ENCODE assay signal across 8 cellular contexts in genomic region chr10:96130326-96130758, GRCh38. TPM values are rescaled to one million over a fixed set of nuclear protein-coding genes. Genes with fewer than 3 reads are reported as not detected.
DNase-seq lines count a peak whose midpoint lies in the region; ATAC-seq and TF ChIP-seq lines count a peak whose summit lies in the region.

No MANE protein-coding gene starts in this region.

- H3K9me3 ChIP-seq in left lung: no peaks in the 10 kb centered on the region

- peaks cover 0 to 28% of the 10 kb centered on the region in 2 donors for H3K36me3 ChIP-seq in left lung

- peak overlapping the region; percentile 63 to 78 for H3K4me3 ChIP-seq in left lung

- H3K9me3 Mint-ChIP-seq in WTC11 (peaks cover 3% of the 10 kb centered on the region; the same call in 1 of the 2 replicates), chondrocyte (ENCODE audit: low read depth) (peaks cover 3% of the 10 kb centered on the region)

- H3K36me3 Mint-ChIP-seq in WTC11 (peaks cover 26% of the 10 kb centered on the region), chondrocyte (ENCODE audit: low read depth) (peaks cover 16% of the 10 kb centered on the region)

- H3K27me3 ChIP-seq in left lung: peaks cover 26 to 36% of the 10 kb centered on the region in 2 donors

- H3K27ac ChIP-seq in left lung: peak overlapping the region; percentile 93 to 99

- H3K4me1 ChIP-seq in left lung: peaks cover 7 to 9% of the 10 kb centered on the region in 2 donors

- H3K27me3 Mint-ChIP-seq in WTC11 (ENCODE audit: low read depth) (peaks cover 3% of the 10 kb centered on the region; the same call in 1 of the 2 replicates), chondrocyte (ENCODE audit: low read depth) (peaks cover 2% of the 10 kb centered on the region)

- peak; percentile 73 for ATAC-seq in HG02852 (IDR thresholded peaks at IDR 0.05; ENCODE audit: unreplicated experiment)
- ATAC-seq in WTC11: peak; percentile 87
- ATAC-seq in left lung: peak; percentile 89

- peak overlapping the region; percentile 87 for H3K4me3 Mint-ChIP-seq in WTC11
- peak overlapping the region; percentile 92 for H3K4me3 Mint-ChIP-seq in chondrocyte (ENCODE audit: unreplicated experiment)

- CTCF ChIA-PET in WTC11 (lab: Charles Lee): interaction anchor here (0.8 to 2.1 kb wide), 10 partner anchors 12 to 437 kb away, joined by 3 to 14 read pairs (median 3); partner anchors contain the start of gene TCTN3

- intact Hi-C loops in left lung (cut with DNase I): no loop called here

- H3K27ac Mint-ChIP-seq in WTC11: peak overlapping the region; percentile 97
- peak overlapping the region; percentile 99 for H3K27ac Mint-ChIP-seq in chondrocyte (ENCODE audit: unreplicated experiment)

- peaks cover 21% of the 10 kb centered on the region for H3K4me1 Mint-ChIP-seq in WTC11
- H3K4me1 Mint-ChIP-seq in chondrocyte (ENCODE audit: low read depth): peaks cover 27% of the 10 kb centered on the region

- DNase-seq in NCI-H2107 (lab: John Stamatoyannopoulos, UW): peak; percentile 4
- no peak for DNase-seq in NCI-H2107 treated with DMSO at 0.1 percent for 48 hours (lab: John Stamatoyannopoulos, UW; ENCODE audit: unreplicated experiment)
- peak; percentile 50 for DNase-seq in NCI-H1694 treated with DMSO at 0.1 percent for 48 hours (lab: John Stamatoyannopoulos, UW)
- peak; percentile 86 for DNase-seq in WTC11 (ENCODE audit: low spot score)
- peak; percentile 91 for DNase-seq in chondrocyte (ENCODE audit: low spot score)
- peak; percentile 77 to 93 for DNase-seq in left lung
- peak in 2 of 3 donors; percentile 30 to 56 for DNase-seq in stimulated activated CD4-positive, alpha-beta T cell treated with anti-CD3 and anti-CD28 coated beads, TNF-alpha, amount 100 ng/mL, for 1 hour (ENCODE audit: low read depth in 3 of 3, low spot score in 1 of 3)

- POLR2A ChIA-PET in WTC11 (lab: Charles Lee): interaction anchor here (1.1 to 1.7 kb wide), 5 partner anchors 12 to 91 kb away, joined by 3 to 9 read pairs (median 4); partner anchors contain the start of gene CCNJ

- TF ChIP-seq CTCF in WTC11 (IDR thresholded peaks at IDR 0.05): no peak
- TF ChIP-seq CTCF in chondrocyte (IDR thresholded peaks at IDR 0.05): peak; percentile 32
- no peak for TF ChIP-seq CTCF in left lung (IDR thresholded peaks at IDR 0.05)

TF ChIP-seq in WTC11, 78 proteins besides CTCF, POLR2A, EP300 and RAD21 (continues in another document):
- TF ChIP-seq CDX4 (CRISPR knock-in tag; IDR thresholded peaks at IDR 0.05; ENCODE audit: borderline replicate concordance) (no peak), JAZF1 (CRISPR knock-in tag; IDR thresholded peaks at IDR 0.05) (no peak), ZNF263 (CRISPR knock-in tag; IDR thresholded peaks at IDR 0.05; ENCODE audit: low read depth) (no peak), CBFB (CRISPR knock-in tag; IDR thresholded peaks at IDR 0.05; ENCODE audit: low read depth) (no peak), FOXP4 (CRISPR knock-in tag; IDR thresholded peaks at IDR 0.05) (0 out of 2 replicates have a peak, but pooled peaks have one; percentile 56), ZMAT4 (CRISPR knock-in tag; IDR thresholded peaks at IDR 0.05) (no peak), ZNF232 (CRISPR knock-in tag; IDR thresholded peaks at IDR 0.05) (0 out of 2 replicates have a peak, but pooled peaks have one; percentile 46), FOXP1 (CRISPR knock-in tag; IDR thresholded peaks at IDR 0.05; ENCODE audit: borderline replicate concordance) (no peak), ARID4B (CRISPR knock-in tag; IDR thresholded peaks at IDR 0.05; ENCODE audit: borderline replicate concordance) (peak; percentile 72; the same call in 1 of the 2 replicates), ZSCAN18 (CRISPR knock-in tag; IDR thresholded peaks at IDR 0.05) (no peak), ZNF121 (CRISPR knock-in tag; IDR thresholded peaks at IDR 0.05) (peak; percentile 23; the same call in 1 of the 2 replicates), EMX1 (CRISPR knock-in tag; IDR thresholded peaks at IDR 0.05) (no peak), IRF2 (CRISPR knock-in tag; IDR thresholded peaks at IDR 0.05; ENCODE audit: borderline replicate concordance, low read depth) (no peak), ZNF416 (CRISPR knock-in tag; IDR thresholded peaks at IDR 0.05) (no peak), ATF2 (CRISPR knock-in tag; IDR thresholded peaks at IDR 0.05; ENCODE audit: borderline replicate concordance, low read depth) (no peak), CREB1 (CRISPR knock-in tag; IDR thresholded peaks at IDR 0.05) (no peak), CREM (CRISPR knock-in tag; IDR thresholded peaks at IDR 0.05) (no peak)

RNA-seq across cellular contexts. Expression of gene ZNF518A, which starts 0.2 kb away (rescaled TPM):
- total RNA-seq in WTC11 (2021): 29.9 to 34.3 TPM (median 32.0 TPM) in 3 replicates
- 10.6 to 20.2 TPM (median 10.9 TPM) in 3 replicates for total RNA-seq in chondrocyte
- total RNA-seq in left lung: 10 to 100 TPM; 19.5 to 23.1 TPM
